8 cellular contexts compared by ENCODE assay signal in genomic region chr15:90929709-90930019, GRCh38. TPM values are rescaled to one million over a fixed set of nuclear protein-coding genes. Genes with fewer than 3 reads are reported as not detected.
DNase-seq lines count a peak whose midpoint lies in the region; ATAC-seq and TF ChIP-seq lines count a peak whose summit lies in the region.

No MANE protein-coding gene starts in this region.

- RAD21 ChIA-PET in HCT116 (lab: Charles Lee; ENCODE audit: low non-redundant PET in 1 of 2, low total read pairs in 2 of 2, uncharacterized antibody in 2 of 2, unreplicated experiment in 2 of 2), result no interaction called here

- H3K79me2 ChIP-seq in HCT116 (ENCODE audit: insufficient read depth, low read length), result peaks cover 6% of the 10 kb centered on the region; the same call in 1 of the 2 replicates

- intact Hi-C loops in HCT116 (cut with micrococcal nuclease) (loop anchor here (5.0 kb wide), 1 partner anchor 103 kb away; no protein-coding TSS in a partner anchor), posterior cingulate gyrus (cut with DNase I) (loop anchor here (2.0 kb wide), 1 partner anchor 27 kb away; the partner anchor contains the start of gene MAN2A2)

- no peak overlapping the region for H2BK12ac ChIP-seq in mesenchymal stem cell (ENCODE audit: low read length in 2 of 2)

- WGBS in mesenchymal stem cell, result 97% methylated on average over 7 of the region's 9 CpGs

- no peak overlapping the region for H4K91ac ChIP-seq in mesenchymal stem cell (ENCODE audit: low read length)

- H3K27me3 ChIP-seq in HCT116 (ENCODE audit: insufficient read depth, low read length), result no peaks in the 10 kb centered on the region
- H3K27me3 ChIP-seq in mesenchymal stem cell (ENCODE audit: control insufficient read depth in 1 of 2, insufficient read depth in 1 of 2, low read length in 2 of 2), result no peaks in the 10 kb centered on the region

- H2BK120ac ChIP-seq in mesenchymal stem cell (ENCODE audit: low read depth, low read length), result no peak overlapping the region

- no peak overlapping the region for H2BK15ac ChIP-seq in mesenchymal stem cell (ENCODE audit: low read depth, poor library complexity, severe bottlenecking)

- no peak overlapping the region for H3K18ac ChIP-seq in mesenchymal stem cell (ENCODE audit: low read depth in 1 of 2, low read length in 2 of 2)

- H3K9me2 ChIP-seq in HCT116 (ENCODE audit: insufficient read depth), result no peaks in the 10 kb centered on the region

- no peak for DNase-seq in HCT116 (ENCODE audit: low read depth, low spot score)
- DNase-seq in astrocyte of the spinal cord (ENCODE audit: low read depth, low spot score), result no peak
- DNase-seq in mesenchymal stem cell, result no peak
- DNase-seq in ACHN, result no peak
- DNase-seq in NK-92 (lab: John Stamatoyannopoulos, UW; ENCODE audit: unreplicated experiment), result no peak
- no peak for DNase-seq in posterior cingulate gyrus
- DNase-seq in cortex of kidney (lab: John Stamatoyannopoulos, UW), result no peak

- H3K4me1 ChIP-seq in HCT116 (ENCODE audit: control insufficient read depth in 1 of 2, insufficient read depth in 2 of 2, low read length in 2 of 2) (peaks cover 16 to 41% of the 10 kb centered on the region in 2 experiments; a peak in 3 of 4 replicates), mesenchymal stem cell (ENCODE audit: control insufficient read depth, insufficient read depth, low read depth, low read length) (peaks cover 7% of the 10 kb centered on the region)

- H4K8ac ChIP-seq in mesenchymal stem cell (ENCODE audit: low read length), result no peak overlapping the region

- H3K9me3 ChIP-seq in HCT116 (ENCODE audit: control insufficient read depth in 1 of 2, insufficient read depth in 1 of 2, low read depth in 1 of 2, low read length in 2 of 2) (no peaks in the 10 kb centered on the region), mesenchymal stem cell (ENCODE audit: control insufficient read depth, low read length) (no peaks in the 10 kb centered on the region)

- BruUV-seq in HCT116 (replicated peaks; lab: Mats Ljungman, UMichigan), result TSS peak; percentile 84

- no peak overlapping the region for H2BK5ac ChIP-seq in mesenchymal stem cell (ENCODE audit: low read depth, low read length, poor library complexity, severe bottlenecking)

- H3K79me1 ChIP-seq in mesenchymal stem cell (replicated peaks; ENCODE audit: low read length, poor library complexity, severe bottlenecking), result peaks cover 5% of the 10 kb centered on the region

- TF ChIP-seq RAD21 in HCT116 (IDR thresholded peaks at IDR 0.05; ENCODE audit: low read depth), result no peak

- H3K23ac ChIP-seq in mesenchymal stem cell (ENCODE audit: low read length in 2 of 2), result no peak overlapping the region

- ATAC-seq in HCT116, result no peak

- H4K20me1 ChIP-seq in HCT116 (ENCODE audit: insufficient read depth), result no peaks in the 10 kb centered on the region

- H2AK5ac ChIP-seq in mesenchymal stem cell (ENCODE audit: low read length, severe bottlenecking), result no peak overlapping the region

- H3K14ac ChIP-seq in mesenchymal stem cell (ENCODE audit: low read length in 2 of 2), result no peak overlapping the region

- POLR2A ChIA-PET in HCT116 (lab: Charles Lee), result interaction anchor here (1.3 kb wide), 1 partner anchor 26 kb away, joined by 4 read pairs; the partner anchor contains the start of gene MAN2A2

- H3K4me2 ChIP-seq in HCT116 (ENCODE audit: low read length), result peak overlapping the region; percentile 99
- no peak overlapping the region for H3K4me2 ChIP-seq in mesenchymal stem cell (ENCODE audit: low read length, poor library complexity, severe bottlenecking)

- TF ChIP-seq POLR2A in HCT116 (IDR thresholded peaks at IDR 0.05; ENCODE audit: borderline replicate concordance, extremely low read depth, insufficient read depth, insufficient read length), result no peak

- H3K9ac ChIP-seq in HCT116 (ENCODE audit: low read length) (peak overlapping the region; percentile 67), mesenchymal stem cell (ENCODE audit: low read length) (peak overlapping the region; percentile 93)

- H2AFZ ChIP-seq in HCT116 (ENCODE audit: low read depth, low read length, poor library complexity, severe bottlenecking), result peak overlapping the region; percentile 29
- H2AFZ ChIP-seq in mesenchymal stem cell (ENCODE audit: low read depth, low read length), result no peak overlapping the region

- in situ Hi-C loops in astrocyte of the spinal cord (cut with HindIII; ENCODE audit: low sequenced_read_pairs), result no loop called here
- in situ Hi-C loops in ACHN (cut with HindIII; ENCODE audit: low pct_ligation_motif_present, low pct_unique_long_range_greater_than_20kb, low sequenced_read_pairs), result no loop called here

- CTCF ChIA-PET in HCT116 (lab: Charles Lee), result interaction anchor here (0.9 to 6.9 kb wide), 4 partner anchors 26 to 120 kb away, joined by 4 to 70 read pairs (median 5); partner anchors contain the start of gene MAN2A2

- H3K4ac ChIP-seq in mesenchymal stem cell (ENCODE audit: low read depth in 1 of 2, low read length in 2 of 2), result no peak overlapping the region

- H3K36me3 ChIP-seq in HCT116 (ENCODE audit: control insufficient read depth in 1 of 2, insufficient read depth in 2 of 2, low read length in 2 of 2) (no peaks in the 10 kb centered on the region), mesenchymal stem cell (ENCODE audit: control insufficient read depth in 1 of 2, insufficient read depth in 2 of 2, low read depth in 1 of 2, low read length in 2 of 2) (peaks cover 0 to 4% of the 10 kb centered on the region in 2 experiments)

- peak overlapping the region; percentile 92 to 93 for H3K4me3 ChIP-seq in HCT116 (replicated peaks in 1 of 2; ENCODE audit: low read depth in 1 of 2, low read length in 2 of 2)
- peak overlapping the region; percentile 56 for H3K4me3 ChIP-seq in astrocyte of the spinal cord (ENCODE audit: low read depth, low read length)
- peak overlapping the region in 1 of 2 experiments; percentile 90 for H3K4me3 ChIP-seq in mesenchymal stem cell (ENCODE audit: insufficient read depth in 1 of 2, low read depth in 1 of 2, low read length in 2 of 2)

- H3K27ac ChIP-seq in 22Rv1 (peak overlapping the region; percentile 97), HCT116 (ENCODE audit: low read depth, low read length) (peak overlapping the region; percentile 78), mesenchymal stem cell (ENCODE audit: low read length, poor library complexity, severe bottlenecking) (no peak overlapping the region)

- TF ChIP-seq CTCF in 22Rv1 (IDR thresholded peaks at IDR 0.05) (no peak), HCT116 (IDR thresholded peaks at IDR 0.05 in 2 of 3, conservative IDR thresholded peaks at IDR 0.05 in 1 of 3; ENCODE audit: borderline replicate concordance in 1 of 3, insufficient read depth in 1 of 3, low read depth in 2 of 3, low read length in 2 of 3) (no peak), astrocyte of the spinal cord (IDR thresholded peaks at IDR 0.05; ENCODE audit: low read depth, low read length) (no peak)

TF ChIP-seq in HCT116, 20 proteins besides CTCF, POLR2A, EP300 and RAD21:
- TF ChIP-seq ZFX (IDR thresholded peaks at IDR 0.05), result peak; percentile 66; the same call in 1 of the 2 replicates
- TF ChIP-seq ELF1 (IDR thresholded peaks at IDR 0.05; ENCODE audit: borderline replicate concordance, low read depth), result no peak

RNA-seq across cellular contexts. Expression of gene HDDC3, which starts 2.7 kb away (rescaled TPM):
- total RNA-seq in HCT116 (2021; ENCODE audit: unreplicated experiment), result 20.4 TPM
- 15.2 and 18.2 TPM in 2 replicates for polyA plus RNA-seq in HCT116 (2012)
- 7.3 TPM for polyA plus RNA-seq in mesenchymal stem cell (2013, experiment 1 of 2)
- polyA plus RNA-seq in mesenchymal stem cell (2013, experiment 2 of 2), result 7.2 TPM

RNA-seq across cellular contexts. Expression of gene UNC45A, which starts 5.4 kb away (rescaled TPM):
- total RNA-seq in HCT116 (2021; ENCODE audit: unreplicated experiment), result 95.4 TPM
- polyA plus RNA-seq in HCT116 (2012), result 106 and 123 TPM in 2 replicates
- 30.4 TPM for polyA plus RNA-seq in mesenchymal stem cell (2013, experiment 1 of 2)
- polyA plus RNA-seq in mesenchymal stem cell (2013, experiment 2 of 2), result 28.6 TPM

RNA-seq across cellular contexts. Expression of gene RCCD1, which starts 25.0 kb away (rescaled TPM):
- 38.5 TPM for total RNA-seq in HCT116 (2021; ENCODE audit: unreplicated experiment)
- polyA plus RNA-seq in HCT116 (2012), result 28.8 and 34.7 TPM in 2 replicates
- polyA plus RNA-seq in mesenchymal stem cell (2013, experiment 1 of 2), result 5.6 TPM
- 5.7 TPM for polyA plus RNA-seq in mesenchymal stem cell (2013, experiment 2 of 2)

RNA-seq across cellular contexts. Expression of gene MAN2A2, which starts 26.6 kb away (rescaled TPM):
- 44.9 TPM for total RNA-seq in HCT116 (2021; ENCODE audit: unreplicated experiment)
- polyA plus RNA-seq in HCT116 (2012), result 36.8 and 54.6 TPM in 2 replicates
- 23.9 TPM for polyA plus RNA-seq in mesenchymal stem cell (2013, experiment 1 of 2)
- polyA plus RNA-seq in mesenchymal stem cell (2013, experiment 2 of 2), result 23.2 TPM

RNA-seq across cellular contexts. Expression of gene FES, which starts 45.4 kb away (rescaled TPM):
- total RNA-seq in HCT116 (2021; ENCODE audit: unreplicated experiment), result 5.3 TPM
- polyA plus RNA-seq in HCT116 (2012), result 5.6 and 6.2 TPM in 2 replicates
- 5.5 TPM for polyA plus RNA-seq in mesenchymal stem cell (2013, experiment 1 of 2)
- 5.3 TPM for polyA plus RNA-seq in mesenchymal stem cell (2013, experiment 2 of 2)
